In the genomic region with DNA sequence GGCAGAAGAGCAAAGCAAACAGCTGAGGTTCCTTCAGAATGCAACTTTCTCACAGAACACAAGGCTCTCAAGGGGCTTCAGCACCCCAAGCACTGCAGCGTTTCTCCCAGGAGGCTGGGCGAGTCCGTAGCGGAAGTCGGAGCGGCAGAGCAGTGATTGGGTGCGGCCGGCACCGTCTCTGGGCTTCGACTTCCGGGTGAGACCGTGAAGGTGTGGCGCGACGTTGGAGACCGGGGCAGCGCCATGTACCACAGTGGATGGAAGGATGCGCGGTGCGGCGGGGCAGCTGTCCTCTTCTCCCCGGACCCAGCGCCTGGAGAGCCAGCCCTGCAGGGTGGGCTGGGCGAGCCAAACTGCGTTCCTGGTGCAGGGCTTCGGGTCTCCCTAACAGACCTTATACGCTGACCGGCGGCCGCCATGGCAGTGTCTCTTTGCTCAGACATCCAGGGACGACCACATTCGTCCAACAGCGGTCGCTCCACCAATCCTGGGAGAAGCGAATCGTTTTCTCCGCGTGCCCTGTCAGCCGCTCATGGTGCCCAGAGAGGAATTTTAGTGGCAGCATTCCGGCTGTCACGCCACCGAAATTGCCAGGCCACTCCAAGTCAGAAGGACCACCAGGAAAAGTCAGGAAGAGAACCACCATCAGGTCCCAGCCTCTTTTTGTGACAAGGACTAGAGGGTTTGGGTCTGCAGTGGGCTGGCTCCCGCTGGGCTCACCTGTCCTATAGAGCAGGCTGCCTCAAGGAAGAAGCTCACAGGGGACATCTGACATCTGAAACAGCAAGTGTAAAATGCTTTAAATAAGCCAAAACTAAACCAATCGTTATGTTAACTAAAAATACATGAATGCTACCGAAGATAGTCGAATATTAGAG, we compare ENCODE assay signal across 8 cellular contexts. TPM values are rescaled to one million over a fixed set of nuclear protein-coding genes. Genes with fewer than 3 reads are reported as not detected.
DNase-seq lines count a peak whose midpoint lies in the region; ATAC-seq, FAIRE-seq and TF ChIP-seq lines count a peak whose summit lies in the region.

No MANE protein-coding gene starts in this region.

- BruUV-seq in endothelial cell of umbilical vein (replicated peaks; lab: Mats Ljungman, UMichigan): TSS peak; percentile 53

- no peaks in the 10 kb centered on the region for H3K9me1 ChIP-seq in endothelial cell of umbilical vein (replicated peaks; ENCODE audit: control insufficient read depth, extremely low read depth, insufficient read depth, low read length)

- DNase-seq in NCI-H510A (lab: John Stamatoyannopoulos, UW): peak; percentile 48
- peak; percentile 43 for DNase-seq in activated CD8-positive, alpha-beta memory T cell treated with anti-CD3 and anti-CD28 coated beads, Interleukin-2, amount 50 U/mL, for 1 hour (ENCODE audit: extremely low read depth)
- peak; percentile 12 for DNase-seq in endothelial cell of umbilical vein (ENCODE audit: low read depth, low spot score)
- peak; percentile 87 to 89 (median 89) for DNase-seq in mucosa of descending colon
- peak; percentile 68 to 69 for DNase-seq in stimulated activated CD8-positive, alpha-beta memory T cell treated with anti-CD3 and anti-CD28 coated beads, Interleukin-2, amount 100 ng/mL, for 48 hours (ENCODE audit: low read depth in 2 of 2)
- no peak for DNase-seq in KG1 (lab: John Stamatoyannopoulos, UW)

- H3K36me3 ChIP-seq in endothelial cell of umbilical vein (ENCODE audit: control insufficient read depth in 2 of 2, extremely low read depth in 1 of 2, insufficient read depth in 2 of 2, low read length in 2 of 2): no peaks in the 10 kb centered on the region
- H3K36me3 ChIP-seq in mucosa of descending colon (ENCODE audit: low read depth): no peaks in the 10 kb centered on the region

- H3K4me1 ChIP-seq in endothelial cell of umbilical vein (ENCODE audit: control insufficient read depth, extremely low read depth, insufficient read depth, low read length): peaks cover 8% of the 10 kb centered on the region
- H3K4me1 ChIP-seq in mucosa of descending colon (ENCODE audit: low read depth): no peaks in the 10 kb centered on the region

- H3K79me2 ChIP-seq in endothelial cell of umbilical vein (ENCODE audit: control insufficient read depth, insufficient read depth, low read length): no peaks in the 10 kb centered on the region

- POLR2A ChIA-PET in endothelial cell of umbilical vein (lab: Charles Lee): no interaction called here

- H3K9me3 ChIP-seq in endothelial cell of umbilical vein (replicated peaks; ENCODE audit: control insufficient read depth, insufficient read depth, low read length) (no peaks in the 10 kb centered on the region), mucosa of descending colon (no peaks in the 10 kb centered on the region)

- FAIRE-seq in endothelial cell of umbilical vein (lab: Jason Lieb, UNC): peak; percentile 72

- peak overlapping the region; percentile 94 for H2AFZ ChIP-seq in endothelial cell of umbilical vein (ENCODE audit: low read depth, low read length)

- H3K27me3 ChIP-seq in endothelial cell of umbilical vein (ENCODE audit: control insufficient read depth in 2 of 2, insufficient read depth in 2 of 2, low read length in 2 of 2): no peaks in the 10 kb centered on the region

- dilution Hi-C loops in endothelial cell of umbilical vein (cut with MboI; ENCODE audit: extremely low pct_ligation_motif_present, low sequenced_read_pairs): no loop called here

- intact Hi-C loops in endothelial cell of umbilical vein (cut with micrococcal nuclease) (no loop called here), mucosa of descending colon (cut with DNase I, micrococcal nuclease) (no loop called here)

- ATAC-seq in GM18508 (IDR thresholded peaks at IDR 0.05; ENCODE audit: insufficient read depth, unreplicated experiment): peak; percentile 98
- ATAC-seq in HG02970 (IDR thresholded peaks at IDR 0.05; ENCODE audit: low FRiP score, unreplicated experiment): peak; percentile 100
- peak; percentile 100 for ATAC-seq in mucosa of descending colon

- H3K4me2 ChIP-seq in endothelial cell of umbilical vein (ENCODE audit: insufficient read depth, low read length): peak overlapping the region; percentile 83

- H3K4me3 ChIP-seq in endothelial cell of umbilical vein (replicated peaks in 1 of 3; ENCODE audit: insufficient read depth in 1 of 3, low read depth in 1 of 3, low read length in 3 of 3): peak overlapping the region; percentile 20 to 34 (median 25)
- H3K4me3 ChIP-seq in mucosa of descending colon: peak overlapping the region; percentile 12

- H3K27ac ChIP-seq in endothelial cell of umbilical vein (ENCODE audit: insufficient read depth, low read depth, low read length): no peak overlapping the region

- no peaks in the 10 kb centered on the region for H4K20me1 ChIP-seq in endothelial cell of umbilical vein (replicated peaks; ENCODE audit: control insufficient read depth, extremely low read depth, insufficient read depth, low read length)

- CTCF ChIA-PET in endothelial cell of umbilical vein (lab: Charles Lee): no interaction called here

- TF ChIP-seq POLR2A in endothelial cell of umbilical vein (IDR thresholded peaks at IDR 0.05; ENCODE audit: low read depth, low read length): no peak

- TF ChIP-seq CTCF in endothelial cell of umbilical vein (IDR thresholded peaks at IDR 0.05; ENCODE audit: extremely low read depth in 1 of 2, insufficient read depth in 1 of 2, low read depth in 1 of 2, low read length in 2 of 2): no peak
- no peak for TF ChIP-seq CTCF in mucosa of descending colon (IDR thresholded peaks at IDR 0.05)

- no peak overlapping the region for H3K9ac ChIP-seq in endothelial cell of umbilical vein (replicated peaks; ENCODE audit: extremely low read depth, insufficient read depth, low read length)

TF ChIP-seq in endothelial cell of umbilical vein, 7 proteins besides CTCF, POLR2A, EP300 and RAD21:
- no peak for TF ChIP-seq EZH2 (IDR thresholded peaks at IDR 0.05; ENCODE audit: borderline replicate concordance, low read depth, low read length, severe bottlenecking)
- no peak for TF ChIP-seq MYC (IDR thresholded peaks at IDR 0.05; ENCODE audit: low read depth, low read length)
- no peak for TF ChIP-seq POLR2AphosphoS5 (IDR thresholded peaks at IDR 0.05; ENCODE audit: insufficient read depth, low read depth, low read length)
- no peak for TF ChIP-seq FOS (IDR thresholded peaks at IDR 0.05; ENCODE audit: borderline replicate concordance, insufficient read depth, low read length)
- no peak for TF ChIP-seq JUN (IDR thresholded peaks at IDR 0.05; ENCODE audit: borderline replicate concordance, insufficient read depth, insufficient read length, low read depth)
- no peak for TF ChIP-seq GATA2 (IDR thresholded peaks at IDR 0.05; ENCODE audit: insufficient read depth, insufficient read length, low read depth, low read length)

RNA-seq across cellular contexts. Expression of a gene that starts 20.5 kb away (rescaled TPM):
- total RNA-seq in endothelial cell of umbilical vein (0.22 TPM in 1 of 2 replicates, not detected in the other), mucosa of descending colon (under 1 TPM in 1 of 3 donors, not detected in 2; 0.73 TPM)
- polyA plus RNA-seq in endothelial cell of umbilical vein: not detected in 2 replicates
- not detected in 2 replicates for polyA plus RNA-seq in endothelial cell of umbilical vein (2011; cell fraction: cytosol; rRNA removed)
- polyA plus RNA-seq in endothelial cell of umbilical vein (2011; cell fraction: nucleus; rRNA removed): not detected in 2 replicates
- not detected in 2 replicates for polyA plus RNA-seq in endothelial cell of umbilical vein (2012)
- not detected in 2 replicates for polyA minus RNA-seq in endothelial cell of umbilical vein
- polyA minus RNA-seq in endothelial cell of umbilical vein (2011; cell fraction: cytosol; rRNA and poly(A)+ RNA removed): not detected
- not detected in 2 replicates for polyA minus RNA-seq in endothelial cell of umbilical vein (2011; cell fraction: nucleus; rRNA and poly(A)+ RNA removed)
